In genomic region chr2:26767129-26767528, GRCh38 we compare ENCODE assay signal across 10 cellular contexts. TPM values are rescaled to one million over a fixed set of nuclear protein-coding genes. Genes with fewer than 3 reads are reported as not detected.
DNase-seq lines count a peak whose midpoint lies in the region; ATAC-seq and TF ChIP-seq lines count a peak whose summit lies in the region.
"Had no signal": no experiment of that assay in that cellular context is flagged by ENCODE, and none has a peak within 500 bp of the region (broad histone marks: within the 10 kb centered on the region; RNA-seq: fewer than 3 reads in every experiment).

No MANE protein-coding gene starts in this region.

- H3K36me3 ChIP-seq in Panc1 (ENCODE audit: control insufficient read depth, insufficient read depth, low read length): peaks cover 6% of the 10 kb centered on the region; the same call in 1 of the 2 replicates

- BruUV-seq in Panc1 (replicated peaks; lab: Mats Ljungman, UMichigan): no TSS peak

- no peak for ATAC-seq in Panc1
- ATAC-seq in GM19455 (IDR thresholded peaks at IDR 0.05; ENCODE audit: unreplicated experiment): no peak
- no peak for ATAC-seq in activated CD8-positive, alpha-beta memory T cell treated with anti-CD3 and anti-CD28 coated beads, Interleukin-2, amount 10 ng/mL, durations not matched to agents 7 days and 5 days
- ATAC-seq: sciatic nerve had no signal

- peaks cover 0 to 5% (median 2%) of the 10 kb centered on the region in 3 donors for H3K27me3 Mint-ChIP-seq in immature natural killer cell (ENCODE audit: low read depth in 3 of 3)
- H3K27me3 Mint-ChIP-seq in activated CD8-positive, alpha-beta memory T cell treated with anti-CD3 and anti-CD28 coated beads, Interleukin-2, amount 10 ng/mL, durations not matched to agents 7 days and 5 days: peaks cover 3% of the 10 kb centered on the region

- no peak overlapping the region for H3K4me3 Mint-ChIP-seq in immature natural killer cell
- H3K4me3 Mint-ChIP-seq in activated CD8-positive, alpha-beta memory T cell treated with anti-CD3 and anti-CD28 coated beads, Interleukin-2, amount 10 ng/mL, durations not matched to agents 7 days and 5 days: no peak overlapping the region

- H3K4me1 ChIP-seq in Panc1 (ENCODE audit: control insufficient read depth, insufficient read depth, low read length): peaks cover 66% of the 10 kb centered on the region

- H3K36me3 Mint-ChIP-seq in immature natural killer cell: no peaks in the 10 kb centered on the region
- H3K36me3 Mint-ChIP-seq in activated CD8-positive, alpha-beta memory T cell treated with anti-CD3 and anti-CD28 coated beads, Interleukin-2, amount 10 ng/mL, durations not matched to agents 7 days and 5 days: peaks cover 4% of the 10 kb centered on the region

- TF ChIP-seq CTCF in Panc1 (IDR thresholded peaks at IDR 0.05): no peak

- peaks cover 61 to 76% of the 10 kb centered on the region in 2 donors for H3K4me1 Mint-ChIP-seq in immature natural killer cell
- H3K4me1 Mint-ChIP-seq in activated CD8-positive, alpha-beta memory T cell treated with anti-CD3 and anti-CD28 coated beads, Interleukin-2, amount 10 ng/mL, durations not matched to agents 7 days and 5 days: peaks cover 63% of the 10 kb centered on the region

- in situ Hi-C loops in Panc1 (cut with HindIII; ENCODE audit: low pct_unique_long_range_greater_than_20kb, low sequenced_read_pairs): no loop called here

- peak overlapping the region in 5 of 6 donors; percentile 71 to 94 (median 86) for H3K27ac Mint-ChIP-seq in immature natural killer cell
- no peak overlapping the region for H3K27ac Mint-ChIP-seq in activated CD8-positive, alpha-beta memory T cell treated with anti-CD3 and anti-CD28 coated beads, Interleukin-2, amount 10 ng/mL, durations not matched to agents 7 days and 5 days

- no peaks in the 10 kb centered on the region for H3K9me3 Mint-ChIP-seq in immature natural killer cell
- no peaks in the 10 kb centered on the region for H3K9me3 Mint-ChIP-seq in activated CD8-positive, alpha-beta memory T cell treated with anti-CD3 and anti-CD28 coated beads, Interleukin-2, amount 10 ng/mL, durations not matched to agents 7 days and 5 days (ENCODE audit: low read depth)

- H3K27ac ChIP-seq in Panc1 (ENCODE audit: low read length): peak overlapping the region; percentile 72
- H3K27ac ChIP-seq in skin epidermis: peak overlapping the region in 16 of 21 experiments; percentile 8 to 98 (median 88)

- intact Hi-C loops in Panc1 (cut with micrococcal nuclease; ENCODE audit: unreplicated experiment): no loop called here

- H3K9me3 ChIP-seq in Panc1 (ENCODE audit: control insufficient read depth, insufficient read depth, low read depth, low read length): no peaks in the 10 kb centered on the region

- no peaks in the 10 kb centered on the region for H3K27me3 ChIP-seq in Panc1 (ENCODE audit: control insufficient read depth, insufficient read depth, low read length)

- POLR2A ChIA-PET in Panc1 (lab: Charles Lee): no interaction called here

- H3K4me3 ChIP-seq in Panc1 (ENCODE audit: low read depth in 2 of 2, low read length in 2 of 2): peak overlapping the region in 1 of 2 experiments; percentile 24; a peak in 1 of 4 replicates
- H3K4me3 ChIP-seq in skin epidermis: no peak overlapping the region

- CTCF ChIA-PET in Panc1 (lab: Charles Lee): no interaction called here
- CTCF ChIA-PET in activated CD8-positive, alpha-beta memory T cell treated with anti-CD3 and anti-CD28 coated beads, Interleukin-2, amount 10 ng/mL, durations not matched to agents 7 days and 5 days (lab: Charles Lee): interaction anchor here (1.4 kb wide), 1 partner anchor 10 kb away, joined by 4 read pairs; no protein-coding TSS in a partner anchor

- DNase-seq in ELF-1 (ENCODE audit: low read depth, low spot score) (peak; percentile 72), Panc1 (ENCODE audit: low read depth, low spot score) (no peak), immature natural killer cell (no peak), mucosa of gallbladder (ENCODE audit: low spot score) (no peak)
- no peak for DNase-seq in activated CD8-positive, alpha-beta memory T cell treated with anti-CD3 and anti-CD28 coated beads, Interleukin-2, amount 10 ng/mL, durations not matched to agents 7 days and 5 days
- DNase-seq: activated naive CD4-positive, alpha-beta T cell treated with anti-CD3 and anti-CD28 coated beads, Interleukin-2, amount 50 U/mL, for 16 hours; NCI-H2171 had no signal

RNA-seq across cellular contexts. Expression of gene SLC35F6, which starts 3.0 kb away (rescaled TPM):
- 67.3 TPM for total RNA-seq in Panc1 (2021; ENCODE audit: unreplicated experiment)
- 49.4 TPM for polyA plus RNA-seq in Panc1 (2012; ENCODE audit: insufficient read length)
- polyA plus RNA-seq in immature natural killer cell: 10 to 100 TPM in 1 of 3 donors, 1 to 10 TPM in 2; 6.6 to 13.7 (median 7.3) TPM
- 33.0 TPM for total RNA-seq in mucosa of gallbladder
- total RNA-seq in activated CD8-positive, alpha-beta memory T cell treated with anti-CD3 and anti-CD28 coated beads, Interleukin-2, amount 10 ng/mL, durations not matched to agents 7 days and 5 days: 10 to 100 TPM; 16.3 to 17.2 TPM

RNA-seq across cellular contexts. Expression of gene CENPA, which starts 18.7 kb away (rescaled TPM):
- total RNA-seq in Panc1 (2021; ENCODE audit: unreplicated experiment): 55.0 TPM
- polyA plus RNA-seq in Panc1 (2012; ENCODE audit: insufficient read length): 14.4 TPM
- under 1 TPM in 2 of 3 donors, not detected in 1; 0.62 to 0.68 TPM for polyA plus RNA-seq in immature natural killer cell
- total RNA-seq in mucosa of gallbladder: 1.3 TPM
- 10 to 100 TPM; 51.6 to 58.7 TPM for total RNA-seq in activated CD8-positive, alpha-beta memory T cell treated with anti-CD3 and anti-CD28 coated beads, Interleukin-2, amount 10 ng/mL, durations not matched to agents 7 days and 5 days

Comparison
In these comparisons a context has a peak if more than half of its experiments do, and no peak if none do; other contexts are left out.
1. RNA of gene CENPA, which starts 18.7 kb away (total RNA-seq): 51.6 to 58.7 TPM in activated CD8-positive, alpha-beta memory T cell treated with anti-CD3 and anti-CD28 coated beads, Interleukin-2, amount 10 ng/mL, durations not matched to agents 7 days and 5 days and 55.0 TPM in Panc1 (single experiment); 1.3 TPM in mucosa of gallbladder (single experiment); every median in the first group is over 10 times any median in the second.